28 cellular contexts compared by ENCODE assay signal in genomic region chr19:10083911-10084310, GRCh38. TPM values are rescaled to one million over a fixed set of nuclear protein-coding genes. Genes with fewer than 3 reads are reported as not detected.
"Had no signal": no experiment of that assay in that cellular context is flagged by ENCODE, and none has a peak within 500 bp of the region (broad histone marks: within the 10 kb centered on the region; RNA-seq: fewer than 3 reads in every experiment).

No MANE protein-coding gene starts in this region.

- H3K27ac Mint-ChIP-seq: natural killer cell treated with Interleukin-12 subunit alpha and Interleukin-12 subunit beta and Interleukin-15 and Interleukin-18, amount 100 ng/mL, for 72 hours; stimulated activated effector memory CD8-positive, alpha-beta T cell treated with anti-CD3 and anti-CD28 coated beads, Interleukin-12 subunit alpha, Interleukin-12 subunit beta, amount 100 ng/mL, for 72 hours had no signal

- H3K27me3 Mint-ChIP-seq: effector memory CD8-positive, alpha-beta T cell; natural killer cell treated with Interleukin-12 subunit alpha and Interleukin-12 subunit beta and Interleukin-15 and Interleukin-18, amount 100 ng/mL, for 72 hours had no signal

- DNase-seq: cortex of kidney; effector memory CD8-positive, alpha-beta T cell; erythroblast; esophagus squamous epithelium; foreskin melanocyte; glutamatergic neuron; heart right ventricle; hippocampal formation; immature natural killer cell; islet precursor cell; kidney glomerular epithelial cell; left colon; left ventricle myocardium inferior; lower lobe of right lung; occipital lobe; ovary; posterior cingulate gyrus; right cardiac atrium; sigmoid colon; stimulated activated CD4-positive, alpha-beta T cell treated with anti-CD3 and anti-CD28 coated beads, Interleukin-2, amount 100 ng/mL, for 24 hours; stimulated activated CD4-positive, alpha-beta T cell treated with anti-CD3 and anti-CD28 coated beads, Interleukin-4, amount 100 ng/mL, for 24 hours; stimulated activated naive CD4-positive, alpha-beta T cell treated with Interleukin-2 at 50 U/mL for 16 hours; stomach; thyroid gland; trophoblast cell had no signal

- H3K9me3 Mint-ChIP-seq: effector memory CD8-positive, alpha-beta T cell; immature natural killer cell; natural killer cell treated with Interleukin-12 subunit alpha and Interleukin-12 subunit beta and Interleukin-15 and Interleukin-18, amount 100 ng/mL, for 72 hours; stimulated activated effector memory CD8-positive, alpha-beta T cell treated with anti-CD3 and anti-CD28 coated beads, Interleukin-12 subunit alpha, Interleukin-12 subunit beta, amount 100 ng/mL, for 72 hours had no signal

- H3K4me3 Mint-ChIP-seq: effector memory CD8-positive, alpha-beta T cell; immature natural killer cell; natural killer cell treated with Interleukin-12 subunit alpha and Interleukin-12 subunit beta and Interleukin-15 and Interleukin-18, amount 100 ng/mL, for 72 hours; stimulated activated effector memory CD8-positive, alpha-beta T cell treated with anti-CD3 and anti-CD28 coated beads, Interleukin-12 subunit alpha, Interleukin-12 subunit beta, amount 100 ng/mL, for 72 hours had no signal

- ATAC-seq: effector memory CD8-positive, alpha-beta T cell; heart right ventricle; left colon; lower lobe of right lung; natural killer cell treated with Interleukin-12 subunit alpha and Interleukin-12 subunit beta and Interleukin-15 and Interleukin-18, amount 100 ng/mL, for 72 hours; psoas muscle; right cardiac atrium; stimulated activated effector memory CD8-positive, alpha-beta T cell treated with anti-CD3 and anti-CD28 coated beads, Interleukin-12 subunit alpha, Interleukin-12 subunit beta, amount 100 ng/mL, for 72 hours had no signal

- H3K36me3 Mint-ChIP-seq: immature natural killer cell; natural killer cell treated with Interleukin-12 subunit alpha and Interleukin-12 subunit beta and Interleukin-15 and Interleukin-18, amount 100 ng/mL, for 72 hours had no signal

RNA-seq across cellular contexts. Expression of gene ANGPTL6, which starts 18.6 kb away (rescaled TPM):
- total RNA-seq: left ventricle myocardium inferior, psoas muscle, right cardiac atrium, sigmoid colon had no signal
